ENCODE assay signal across 1 cellular context in genomic region chr18:32019251-32019943, GRCh38.
A peak's percentile ranks its signal among the peaks of the same experiment; 100 is the strongest.
TF ChIP-seq lines count a peak whose summit lies in the region.

No MANE protein-coding gene starts in this region.

TF ChIP-seq in HepG2, 621 proteins besides CTCF, POLR2A, EP300 and RAD21 (continued from another document and continues in another):
- no peak for TF ChIP-seq NFAT5 (CRISPR knock-in tag; IDR thresholded peaks at IDR 0.05)
- TF ChIP-seq TARDBP (CRISPR knock-in tag; IDR thresholded peaks at IDR 0.05): 0 out of 2 replicates have a peak, but pooled peaks have one; percentile 38
- no peak for TF ChIP-seq ESRRA (CRISPR knock-in tag; IDR thresholded peaks at IDR 0.05; ENCODE audit: low read depth)
- TF ChIP-seq ZBTB20 (CRISPR knock-in tag; IDR thresholded peaks at IDR 0.05; ENCODE audit: borderline replicate concordance, low read depth): 0 out of 2 replicates have a peak, but pooled peaks have one; percentile 11
- no peak for TF ChIP-seq ZNF318 (CRISPR knock-in tag; IDR thresholded peaks at IDR 0.05)
- TF ChIP-seq TEAD3 (CRISPR knock-in tag; optimal IDR thresholded peaks at IDR 0.05; ENCODE audit: borderline replicate concordance): peak; percentile 74
- TF ChIP-seq ARNT2 (CRISPR knock-in tag; IDR thresholded peaks at IDR 0.05; ENCODE audit: low read depth): peak; percentile 63
- TF ChIP-seq DRAP1 (CRISPR knock-in tag; IDR thresholded peaks at IDR 0.05): 0 out of 2 replicates have a peak, but pooled peaks have one; percentile 21
- TF ChIP-seq ZNF788 (CRISPR knock-in tag; IDR thresholded peaks at IDR 0.05; ENCODE audit: borderline replicate concordance): peak; percentile 38; the same call in 1 of the 2 replicates
- no peak for TF ChIP-seq ZNF414 (CRISPR knock-in tag; IDR thresholded peaks at IDR 0.05)
- TF ChIP-seq MEF2D (CRISPR knock-in tag; IDR thresholded peaks at IDR 0.05): no peak
- no peak for TF ChIP-seq HNRNPH1 (optimal IDR thresholded peaks at IDR 0.05; ENCODE audit: low read depth, low read length)
- no peak for TF ChIP-seq SMAD1 (CRISPR knock-in tag; IDR thresholded peaks at IDR 0.05; ENCODE audit: borderline replicate concordance, low read depth)
- TF ChIP-seq ATF5 (CRISPR knock-in tag; IDR thresholded peaks at IDR 0.05; ENCODE audit: low read depth): no peak
- TF ChIP-seq ATM (IDR thresholded peaks at IDR 0.05; ENCODE audit: borderline replicate concordance): no peak
- TF ChIP-seq KLF12 (CRISPR knock-in tag; IDR thresholded peaks at IDR 0.05; ENCODE audit: borderline replicate concordance): no peak
- no peak for TF ChIP-seq BCL3 (CRISPR knock-in tag; IDR thresholded peaks at IDR 0.05)
- no peak for TF ChIP-seq CCAR2 (optimal IDR thresholded peaks at IDR 0.05; ENCODE audit: low read depth, low read length)
- no peak for TF ChIP-seq XBP1 (CRISPR knock-in tag; IDR thresholded peaks at IDR 0.05)
- TF ChIP-seq ATRX (CRISPR knock-in tag; IDR thresholded peaks at IDR 0.05; ENCODE audit: borderline replicate concordance): no peak
- TF ChIP-seq ZC3H4 (CRISPR knock-in tag; IDR thresholded peaks at IDR 0.05; ENCODE audit: borderline replicate concordance): no peak
- no peak for TF ChIP-seq KDM1A (CRISPR knock-in tag; IDR thresholded peaks at IDR 0.05)
- peak; percentile 24; the same call in 1 of the 2 replicates for TF ChIP-seq TCF7 (IDR thresholded peaks at IDR 0.05; ENCODE audit: low read depth)
- TF ChIP-seq ZFP37 (CRISPR knock-in tag; IDR thresholded peaks at IDR 0.05; ENCODE audit: borderline replicate concordance): no peak
- no peak for TF ChIP-seq RFX5 (IDR thresholded peaks at IDR 0.05; ENCODE audit: low read depth, low read length)
- TF ChIP-seq SOX6 (IDR thresholded peaks at IDR 0.05): no peak
- TF ChIP-seq SOX6 (CRISPR knock-in tag; IDR thresholded peaks at IDR 0.05): peak; percentile 82
- no peak for TF ChIP-seq ZNF746 (CRISPR knock-in tag; IDR thresholded peaks at IDR 0.05)
- no peak for TF ChIP-seq HNRNPUL1 (IDR thresholded peaks at IDR 0.05; ENCODE audit: low read depth, low read length)
- no peak for TF ChIP-seq MAFF (IDR thresholded peaks at IDR 0.05; ENCODE audit: low read depth, low read length)
- TF ChIP-seq ZNF598 (CRISPR knock-in tag; IDR thresholded peaks at IDR 0.05; ENCODE audit: borderline replicate concordance): no peak
- TF ChIP-seq EHMT2 (IDR thresholded peaks at IDR 0.05; ENCODE audit: borderline replicate concordance, low read depth, low read length): no peak
- TF ChIP-seq DMTF1 (CRISPR knock-in tag; IDR thresholded peaks at IDR 0.05): no peak
- TF ChIP-seq ZNF766 (CRISPR knock-in tag; IDR thresholded peaks at IDR 0.05; ENCODE audit: borderline replicate concordance): 0 out of 2 replicates have a peak, but pooled peaks have one; percentile 60
- no peak for TF ChIP-seq ZNF792 (CRISPR knock-in tag; IDR thresholded peaks at IDR 0.05)
- TF ChIP-seq FOXM1 (CRISPR knock-in tag; IDR thresholded peaks at IDR 0.05): no peak
- no peak for TF ChIP-seq SYNCRIP (IDR thresholded peaks at IDR 0.05; ENCODE audit: insufficient read depth, low read depth, low read length)
- TF ChIP-seq PRDM10 (CRISPR knock-in tag; IDR thresholded peaks at IDR 0.05; ENCODE audit: low read depth): 0 out of 2 replicates have a peak, but pooled peaks have one; percentile 42
